8 cellular contexts compared by ENCODE assay signal in genomic region chr6:35259194-35259945, GRCh38. TPM values are rescaled to one million over a fixed set of nuclear protein-coding genes. Genes with fewer than 3 reads are reported as not detected.
A peak's percentile ranks its signal among the peaks of the same experiment; 100 is the strongest.
DNase-seq lines count a peak whose midpoint lies in the region; ATAC-seq and TF ChIP-seq lines count a peak whose summit lies in the region.

ZNF76 (plus strand) TSS chr6:35259735; CDS start chr6:35281152, 21,417 bp downstream.

- peak within 1 kb of the TSS; percentile 97 for H3K4me3 Mint-ChIP-seq in activated B cell treated with CpG ODN at 0.5 μM for 24 hours

- POLR2A ChIA-PET in AG04450 (lab: Yijun Ruan, JAX) = interaction anchor here (0.6 to 1.7 kb wide), 15 partner anchors 9 to 1031 kb away, joined by 3 to 12 read pairs (median 3); partner anchors contain the start of gene RPL10A
- POLR2A ChIA-PET in activated B cell treated with CpG ODN at 0.5 μM for 24 hours (lab: Charles Lee) = interaction anchor here (0.6 to 1.7 kb wide), 15 partner anchors 18 to 833 kb away, joined by 3 to 18 read pairs (median 4); partner anchors contain the start of genes ANKS1A, FANCE, RPS10 and SNRPC

- intact Hi-C loops in activated B cell treated with CpG ODN at 0.5 μM for 24 hours (cut with micrococcal nuclease) = loop anchor here (1.0 to 5.0 kb wide), 4 partner anchors 35 to 1689 kb away; partner anchors contain the start of genes ANKS1A and HMGA1

- no peaks in the 10 kb centered on the region for H3K27me3 Mint-ChIP-seq in activated B cell treated with CpG ODN at 0.5 μM for 24 hours

- peak within 1 kb of the TSS; percentile 93 for H3K27ac Mint-ChIP-seq in activated B cell treated with CpG ODN at 0.5 μM for 24 hours

- peaks cover 6% of the 10 kb centered on the region for H3K36me3 Mint-ChIP-seq in activated B cell treated with CpG ODN at 0.5 μM for 24 hours (ENCODE audit: low read depth)

- ATAC-seq in GM18909 (IDR thresholded peaks at IDR 0.05; ENCODE audit: poor library complexity, unreplicated experiment) (peak; percentile 86), HG03196 (IDR thresholded peaks at IDR 0.05; ENCODE audit: unreplicated experiment) (peak; percentile 82), activated B cell treated with CpG ODN at 0.5 μM for 24 hours (ENCODE audit: low read depth) (peak; percentile 81)

- peak; percentile 91 for DNase-seq in AG04450 (ENCODE audit: low read depth, low spot score)
- peak; percentile 98 for DNase-seq in NCI-H345 (lab: John Stamatoyannopoulos, UW)
- peak; percentile 89 for DNase-seq in activated B cell treated with CpG ODN at 0.5 μM for 24 hours
- DNase-seq in caudate nucleus (lab: John Stamatoyannopoulos, UW) = peak; percentile 76 to 99 (median 94)
- DNase-seq in inferior parietal cortex (ENCODE audit: extremely low spot score) = peak; percentile 96
- peak; percentile 82 to 90 for DNase-seq in stimulated activated CD4-positive, alpha-beta T cell treated with anti-CD3 and anti-CD28 coated beads, Interleukin-12 subunit alpha, Interleukin-12 subunit beta, amount 100 ng/mL, for 24 hours (ENCODE audit: low read depth in 2 of 2)

- no peaks in the 10 kb centered on the region for H3K9me3 ChIP-seq in AG04450 (ENCODE audit: control insufficient read depth, insufficient read depth, low read length)

- peaks cover 53% of the 10 kb centered on the region for H3K4me1 Mint-ChIP-seq in activated B cell treated with CpG ODN at 0.5 μM for 24 hours

- CTCF ChIA-PET in AG04450 (lab: Charles Lee) (interaction anchor here (0.8 to 5.6 kb wide), 4 partner anchors 18 to 208 kb away, joined by 3 to 48 read pairs (median 4); partner anchors contain the start of gene RPL10A), activated B cell treated with CpG ODN at 0.5 μM for 24 hours (lab: Charles Lee) (interaction anchor here (0.7 to 1.8 kb wide), 7 partner anchors 14 to 832 kb away, joined by 3 to 6 read pairs (median 3); no protein-coding TSS in a partner anchor)

- H3K4me3 ChIP-seq in AG04450 (ENCODE audit: low read depth, low read length) = peak within 1 kb of the TSS; percentile 97

- TF ChIP-seq CTCF in AG04450 (IDR thresholded peaks at IDR 0.05; ENCODE audit: low read depth, low read length) (no peak), activated B cell treated with CpG ODN at 0.5 μM for 24 hours (IDR thresholded peaks at IDR 0.05) (no peak)

- H3K27ac ChIP-seq in AG04450 (ENCODE audit: low read depth, low read length) = peak within 1 kb of the TSS; percentile 92
- peak within 1 kb of the TSS; percentile 96 for H3K27ac ChIP-seq in caudate nucleus (ENCODE audit: low read depth, low read length)

- H3K9me3 Mint-ChIP-seq in activated B cell treated with CpG ODN at 0.5 μM for 24 hours = no peaks in the 10 kb centered on the region

- H3K27me3 ChIP-seq in AG04450 (ENCODE audit: control insufficient read depth, insufficient read depth, low read length) = no peaks in the 10 kb centered on the region

RNA-seq across cellular contexts. Expression of gene ZNF76, which starts in this region (rescaled TPM):
- 10.2 and 14.3 TPM in 2 replicates for polyA plus RNA-seq in AG04450 (2011; rRNA removed)
- polyA minus RNA-seq in AG04450 (2011; rRNA and poly(A)+ RNA removed) = 19.0 and 25.8 TPM in 2 replicates
- total RNA-seq in activated B cell treated with CpG ODN at 0.5 μM for 24 hours = 54.8 and 57.9 TPM in 2 replicates

Comparison
In these comparisons a context has a peak if more than half of its experiments do, and no peak if none do; other contexts are left out.
1. Peak in every context shown above with its lines: DNase-seq, ATAC-seq, H3K4me3 ChIP-seq and H3K27ac ChIP-seq.